Comparison of ENCODE assay signal across 8 cellular contexts in the genomic region with DNA sequence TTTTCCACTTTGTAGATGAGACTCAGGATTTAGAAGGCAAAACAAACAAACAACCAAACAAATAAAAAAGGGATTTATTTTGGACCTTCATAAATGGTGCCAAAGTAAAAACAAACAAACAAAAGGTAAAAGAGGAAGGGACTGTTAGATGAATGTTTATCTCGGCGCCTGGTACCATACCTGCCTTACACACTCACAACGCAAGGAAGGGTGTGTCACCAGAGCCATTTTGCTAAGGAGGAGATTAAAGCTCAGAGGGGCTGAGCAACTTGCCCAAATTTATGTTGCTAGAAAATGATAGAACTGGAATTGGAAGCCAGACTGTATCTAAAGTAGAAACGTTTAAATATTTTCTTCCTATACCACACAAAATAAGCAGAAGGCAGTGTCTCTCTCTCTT. TPM values are rescaled to one million over a fixed set of nuclear protein-coding genes. Genes with fewer than 3 reads are reported as not detected.
DNase-seq lines count a peak whose midpoint lies in the region; ATAC-seq, FAIRE-seq and TF ChIP-seq lines count a peak whose summit lies in the region.

No MANE protein-coding gene starts in this region.

- H3K4me1 ChIP-seq in CD8-positive, alpha-beta T cell (ENCODE audit: insufficient read depth, low read length), result peaks cover 4% of the 10 kb centered on the region
- peaks cover 10% of the 10 kb centered on the region for H3K4me1 ChIP-seq in KMS-11 (ENCODE audit: low read depth, poor library complexity, severe bottlenecking)
- H3K4me1 ChIP-seq in mammary epithelial cell (ENCODE audit: insufficient read depth, low read length), result peaks cover 18% of the 10 kb centered on the region
- H3K4me1 ChIP-seq in pancreas, result peaks cover 0 to 5% (median 0%) of the 10 kb centered on the region in 3 donors

- H3K79me2 ChIP-seq in KMS-11 (ENCODE audit: insufficient read depth, low read depth) (no peaks in the 10 kb centered on the region), mammary epithelial cell (ENCODE audit: insufficient read depth, low read length) (no peaks in the 10 kb centered on the region)

- no peaks in the 10 kb centered on the region for H3K27me3 ChIP-seq in CD8-positive, alpha-beta T cell (ENCODE audit: insufficient read depth, low read length)
- H3K27me3 ChIP-seq in KMS-11 (ENCODE audit: insufficient read depth, low read depth) (no peaks in the 10 kb centered on the region), mammary epithelial cell (ENCODE audit: insufficient read depth, low read length) (no peaks in the 10 kb centered on the region), pancreas (no peaks in the 10 kb centered on the region)

- WGBS in mammary epithelial cell (ENCODE audit: low coverage, missing lambda C conversion rate), result 46% methylated on average over 4 of the region's 4 CpGs
- WGBS in pancreas, 2 donors, result 23 to 40% methylated on average over 4 of the region's 4 CpGs

- BruUV-seq in mammary epithelial cell (replicated peaks; lab: Mats Ljungman, UMichigan), result no TSS peak

- CTCF ChIA-PET in CD8-positive, alpha-beta T cell (lab: Charles Lee), result interaction anchor here (0.7 to 4.2 kb wide), 12 partner anchors 9 to 1397 kb away, joined by 3 to 65 read pairs (median 4); partner anchors contain the start of gene BOD1L1
- CTCF ChIA-PET in mammary epithelial cell (lab: Charles Lee; ENCODE audit: low non-redundant PET), result no interaction called here

- no peak for FAIRE-seq in pancreas (lab: Jason Lieb, UNC)

- H3K27ac Mint-ChIP-seq in CD8-positive, alpha-beta T cell, result peak overlapping the region; percentile 20
- no peak overlapping the region for H3K27ac Mint-ChIP-seq in nephron progenitor cell

- no peaks in the 10 kb centered on the region for H3K9me3 Mint-ChIP-seq in CD8-positive, alpha-beta T cell
- no peaks in the 10 kb centered on the region for H3K9me3 Mint-ChIP-seq in nephron progenitor cell

- H3K9me3 ChIP-seq in CD8-positive, alpha-beta T cell (ENCODE audit: low read length), result no peaks in the 10 kb centered on the region
- H3K9me3 ChIP-seq in mammary epithelial cell (replicated peaks; ENCODE audit: insufficient read depth, low read length), result no peaks in the 10 kb centered on the region
- no peaks in the 10 kb centered on the region for H3K9me3 ChIP-seq in pancreas

- dilution Hi-C loops in mammary epithelial cell (cut with HindIII; ENCODE audit: low sequenced_read_pairs), result loop anchor here (10.0 kb wide), 1 partner anchor 598 kb away; no protein-coding TSS in a partner anchor

- 0 out of 2 replicates have a peak overlapping the region, but pooled peaks have one; percentile 33 for H3K4me2 ChIP-seq in KMS-11
- peak overlapping the region; percentile 87 for H3K4me2 ChIP-seq in mammary epithelial cell (ENCODE audit: insufficient read depth, low read depth, low read length)

- no peaks in the 10 kb centered on the region for H4K20me1 ChIP-seq in KMS-11 (ENCODE audit: insufficient read depth)
- H4K20me1 ChIP-seq in mammary epithelial cell (ENCODE audit: insufficient read depth, low read length), result no peaks in the 10 kb centered on the region

- peak overlapping the region; percentile 76 for H3K4me3 Mint-ChIP-seq in CD8-positive, alpha-beta T cell
- H3K4me3 Mint-ChIP-seq in nephron progenitor cell, result peak overlapping the region; percentile 70

- no peak for ATAC-seq in CD8-positive, alpha-beta T cell
- no peak for ATAC-seq in HG02970 (IDR thresholded peaks at IDR 0.05; ENCODE audit: low FRiP score, unreplicated experiment)
- no peak for ATAC-seq in pancreas

- in situ Hi-C loops in mammary epithelial cell (cut with MboI; ENCODE audit: low sequenced_read_pairs in 2 of 2), result loop anchor here (25.0 kb wide), 2 partner anchors 230 to 605 kb away; no protein-coding TSS in a partner anchor

- intact Hi-C loops in CD8-positive, alpha-beta T cell (cut with DNase I, micrococcal nuclease), result loop anchor here (2.0 to 10.0 kb wide), 9 partner anchors 598 to 1800 kb away; partner anchors contain the start of gene CPEB2 (in 1 of the 2)
- intact Hi-C loops in mammary epithelial cell (cut with micrococcal nuclease) (loop anchor here (2.0 to 10.0 kb wide), 11 partner anchors 44 to 1798 kb away; partner anchors contain the start of gene CPEB2), pancreas (cut with DNase I) (no loop called here)

- no peak overlapping the region for H3K27ac ChIP-seq in CD8-positive, alpha-beta T cell (ENCODE audit: low read depth, low read length)
- H3K27ac ChIP-seq in KMS-11 (no peak overlapping the region), mammary epithelial cell (ENCODE audit: insufficient read depth, low read depth, low read length) (peak overlapping the region; percentile 53), pancreas (no peak overlapping the region)

- DNase-seq in CD8-positive, alpha-beta T cell, result no peak
- DNase-seq in mammary epithelial cell, result no peak
- no peak for DNase-seq in nephron progenitor cell
- DNase-seq in C1 segment of cervical spinal cord (lab: John Stamatoyannopoulos, UW), result no peak
- DNase-seq in cerebellar nuclear complex (lab: John Stamatoyannopoulos, UW), result no peak
- no peak for DNase-seq in pancreas

- H3K36me3 Mint-ChIP-seq in CD8-positive, alpha-beta T cell, result no peaks in the 10 kb centered on the region
- H3K36me3 Mint-ChIP-seq in nephron progenitor cell (ENCODE audit: low read depth), result no peaks in the 10 kb centered on the region

- H3K4me3 ChIP-seq in CD8-positive, alpha-beta T cell (ENCODE audit: low read depth, low read length), result peak overlapping the region; percentile 30
- H3K4me3 ChIP-seq in KMS-11 (IDR thresholded peaks at IDR 0.05; ENCODE audit: insufficient read depth, low read depth, low read length), result no peak overlapping the region
- H3K4me3 ChIP-seq in mammary epithelial cell (replicated peaks in 1 of 3; ENCODE audit: insufficient read depth in 1 of 3, low read depth in 2 of 3, low read length in 3 of 3), result peak overlapping the region in 2 of 3 experiments; percentile 26 to 50
- H3K4me3 ChIP-seq in pancreas, result peak overlapping the region in 1 of 4 donors; percentile 23

- no peak overlapping the region for H3K9ac ChIP-seq in KMS-11
- H3K9ac ChIP-seq in mammary epithelial cell (ENCODE audit: insufficient read depth, low read length), result no peak overlapping the region

- H2AFZ ChIP-seq in KMS-11 (ENCODE audit: low read depth) (no peak overlapping the region; the same call in 1 of the 2 replicates), mammary epithelial cell (ENCODE audit: low read depth, low read length) (peak overlapping the region; percentile 85)

- TF ChIP-seq CTCF in CD8-positive, alpha-beta T cell (IDR thresholded peaks at IDR 0.05), result no peak
- TF ChIP-seq CTCF in KMS-11 (conservative IDR thresholded peaks at IDR 0.05; ENCODE audit: low read depth, low read length), result no peak
- TF ChIP-seq CTCF in mammary epithelial cell (conservative IDR thresholded peaks at IDR 0.05 in 1 of 2, IDR thresholded peaks at IDR 0.05 in 1 of 2; ENCODE audit: extremely low read depth in 1 of 2, insufficient read depth in 1 of 2, low read depth in 1 of 2, low read length in 2 of 2), result no peak
- TF ChIP-seq CTCF in nephron progenitor cell (IDR thresholded peaks at IDR 0.05), result no peak
- TF ChIP-seq CTCF in pancreas (IDR thresholded peaks at IDR 0.05), result no peak

- POLR2A ChIA-PET in CD8-positive, alpha-beta T cell (lab: Charles Lee), result no interaction called here

- H3K27me3 Mint-ChIP-seq in CD8-positive, alpha-beta T cell (ENCODE audit: low read depth), result no peaks in the 10 kb centered on the region
- peaks cover 11% of the 10 kb centered on the region for H3K27me3 Mint-ChIP-seq in nephron progenitor cell (ENCODE audit: low read depth, poor library complexity)

- H3K36me3 ChIP-seq in CD8-positive, alpha-beta T cell (ENCODE audit: insufficient read depth, low read length), result no peaks in the 10 kb centered on the region
- H3K36me3 ChIP-seq in KMS-11 (ENCODE audit: insufficient read depth) (no peaks in the 10 kb centered on the region), mammary epithelial cell (ENCODE audit: insufficient read depth, low read length) (no peaks in the 10 kb centered on the region), pancreas (no peaks in the 10 kb centered on the region)

- peaks cover 16% of the 10 kb centered on the region for H3K4me1 Mint-ChIP-seq in CD8-positive, alpha-beta T cell (ENCODE audit: low read depth)
- peaks cover 5% of the 10 kb centered on the region for H3K4me1 Mint-ChIP-seq in nephron progenitor cell

RNA-seq across cellular contexts. Expression of gene BOD1L1, which starts 29.5 kb away (rescaled TPM):
- 10 to 100 TPM; 44.0 to 48.3 TPM for total RNA-seq in CD8-positive, alpha-beta T cell
- 10 to 100 TPM; 22.5 to 38.3 TPM for total RNA-seq in mammary epithelial cell
- 13.4 TPM for polyA plus RNA-seq in mammary epithelial cell
- polyA minus RNA-seq in mammary epithelial cell, result 25.3 TPM
- 10 to 100 TPM in 4 of 6 donors, 1 to 10 TPM in 2; 8.4 to 18.4 (median 12.1) TPM for total RNA-seq in pancreas
- 1 to 10 TPM; 6.5 to 9.3 TPM for polyA plus RNA-seq in pancreas

Comparison
In these comparisons a context has a peak if more than half of its experiments do, and no peak if none do; other contexts are left out.
1. intact Hi-C loops: an anchor here in CD8-positive, alpha-beta T cell (2.0 to 10.0 kb wide) and mammary epithelial cell (2.0 to 10.0 kb wide); none called in pancreas.